ENCODE assay signal across 15 cellular contexts in genomic region chr4:88673886-88674285, GRCh38.
"Had no signal": no experiment of that assay in that cellular context is flagged by ENCODE, and none has a peak within 500 bp of the region (broad histone marks: within the 10 kb centered on the region; RNA-seq: fewer than 3 reads in every experiment).

No MANE protein-coding gene starts in this region.

- DNase-seq: effector memory CD4-positive, alpha-beta T cell; gastrocnemius medialis; immature natural killer cell; left ventricle myocardium inferior; lower lobe of right lung; naive thymus-derived CD4-positive, alpha-beta T cell; nephron progenitor cell; posterior cingulate gyrus; sigmoid colon; small intestine; stimulated activated CD4-positive, alpha-beta T cell treated with anti-CD3 and anti-CD28 coated beads, Interleukin-12 subunit alpha, Interleukin-12 subunit beta, amount 100 ng/mL, for 4 hours; stimulated activated naive CD4-positive, alpha-beta T cell treated with Interleukin-2 at 50 U/mL for 16 hours; trophoblast cell had no signal

- H3K27ac Mint-ChIP-seq: nephron progenitor cell had no signal

- H3K27me3 ChIP-seq: gastrocnemius medialis, neutrophil, sigmoid colon had no signal

- H3K27ac ChIP-seq: gastrocnemius medialis, left ventricle myocardium inferior, lower lobe of right lung, neutrophil, sigmoid colon had no signal

- H3K9me3 Mint-ChIP-seq: immature natural killer cell; naive thymus-derived CD4-positive, alpha-beta T cell; nephron progenitor cell had no signal

- ATAC-seq: esophagus mucosa; gastrocnemius medialis; lower lobe of right lung; naive thymus-derived CD4-positive, alpha-beta T cell had no signal

- H3K4me3 ChIP-seq: gastrocnemius medialis, left ventricle myocardium inferior, lower lobe of right lung, sigmoid colon had no signal

- H3K4me1 ChIP-seq: gastrocnemius medialis, left ventricle myocardium inferior, lower lobe of right lung, sigmoid colon had no signal

- H3K4me1 Mint-ChIP-seq: immature natural killer cell, nephron progenitor cell had no signal

- H3K27me3 Mint-ChIP-seq: naive thymus-derived CD4-positive, alpha-beta T cell had no signal

- H3K9me3 ChIP-seq: gastrocnemius medialis, left ventricle myocardium inferior, lower lobe of right lung, neutrophil, sigmoid colon had no signal

- H3K4me3 Mint-ChIP-seq: immature natural killer cell; naive thymus-derived CD4-positive, alpha-beta T cell; nephron progenitor cell had no signal
